8 cellular contexts compared by ENCODE assay signal in the genomic region with DNA sequence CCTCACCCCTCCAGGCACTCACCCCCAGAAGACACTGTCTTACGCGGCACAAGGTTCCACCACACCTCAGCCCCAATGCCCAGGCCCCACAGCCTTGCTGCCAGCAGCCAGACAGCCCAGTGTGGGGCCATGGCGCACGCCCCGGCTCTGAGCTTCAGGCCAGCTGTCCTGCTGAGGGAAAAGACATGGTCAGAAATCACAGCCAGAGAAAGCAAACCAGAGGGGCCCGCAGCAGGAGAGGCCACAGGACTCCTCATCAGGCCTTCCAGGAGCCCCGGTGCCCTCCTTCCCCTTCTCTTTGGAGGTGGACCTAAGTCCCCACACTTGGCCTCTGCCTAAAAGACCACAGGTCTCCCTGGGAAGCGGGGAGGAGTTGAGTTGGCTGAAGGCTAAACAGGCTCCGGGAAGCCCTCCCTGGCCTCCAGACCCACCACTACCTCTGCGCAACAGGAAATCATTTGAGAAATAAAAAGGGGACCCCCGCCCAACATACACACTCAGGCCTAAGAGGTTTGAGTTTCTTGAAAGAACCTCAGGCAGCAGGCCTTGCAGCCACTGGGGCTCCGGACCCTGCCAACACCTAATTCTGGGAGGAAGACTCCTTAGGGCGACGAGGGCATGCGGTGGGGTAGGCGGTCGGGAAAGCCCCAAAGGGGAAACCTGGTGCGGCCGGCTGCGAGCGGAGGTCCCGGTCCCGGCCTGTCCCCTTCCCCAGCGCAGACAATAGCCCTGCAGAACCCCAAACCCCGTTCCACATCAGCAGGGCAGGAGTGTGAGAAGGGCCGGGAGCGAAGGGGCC. TPM values are rescaled to one million over a fixed set of nuclear protein-coding genes. Genes with fewer than 3 reads are reported as not detected.
DNase-seq lines count a peak whose midpoint lies in the region; ATAC-seq and TF ChIP-seq lines count a peak whose summit lies in the region.

No MANE protein-coding gene starts in this region.

- peak overlapping the region; percentile 94 for H3K4me2 ChIP-seq in IMR-90 (ENCODE audit: low read depth, low read length)

- 0 out of 3 replicates have a peak overlapping the region, but pooled peaks have one; percentile 25 for H2BK15ac ChIP-seq in IMR-90 (ENCODE audit: low read depth, low read length)

- no peaks in the 10 kb centered on the region; the same call in 1 of the 2 replicates for H3K9me1 ChIP-seq in IMR-90 (ENCODE audit: insufficient read depth, low read length)

- H3K4me1 ChIP-seq in IMR-90 (ENCODE audit: control insufficient read depth, insufficient read depth, low read length) (peaks cover 7% of the 10 kb centered on the region; the same call in 1 of the 2 replicates), left lung (peaks cover 19 to 68% of the 10 kb centered on the region in 2 donors), suprapubic skin (peaks cover 46% of the 10 kb centered on the region)

- H2AK9ac ChIP-seq in IMR-90 (replicated peaks; ENCODE audit: low read depth, low read length, poor library complexity): peak overlapping the region; percentile 100

- POLR2A ChIA-PET in IMR-90 (lab: Charles Lee; ENCODE audit: unreplicated experiment): interaction anchor here (0.5 to 1.0 kb wide), 3 partner anchors 24 to 550 kb away, joined by 3 read pairs; no protein-coding TSS in a partner anchor

- H3K36me3 ChIP-seq in IMR-90 (ENCODE audit: control insufficient read depth, insufficient read depth, low read length) (peaks cover 43% of the 10 kb centered on the region), left lung (peaks cover 0 to 29% of the 10 kb centered on the region in 2 donors), suprapubic skin (peaks cover 35% of the 10 kb centered on the region)

- peak overlapping the region; percentile 67 for H4K91ac ChIP-seq in IMR-90 (ENCODE audit: insufficient read depth, low read depth, low read length)

- H3K9ac ChIP-seq in IMR-90 (ENCODE audit: low read depth, low read length): peak overlapping the region; percentile 83

- intact Hi-C loops in IMR-90 (cut with micrococcal nuclease): loop anchor here (1.0 kb wide), 2 partner anchors 10 to 92 kb away; a partner anchor contains a TSS
- intact Hi-C loops in left lung (cut with DNase I): no loop called here

- peak overlapping the region; percentile 75 for H3K56ac ChIP-seq in IMR-90 (ENCODE audit: extremely low read depth, insufficient read depth, low read length)

- no peak overlapping the region; the same call in 1 of the 2 replicates for H2BK20ac ChIP-seq in IMR-90 (ENCODE audit: low read depth, low read length)

- peak overlapping the region; percentile 95 for H3K4ac ChIP-seq in IMR-90 (ENCODE audit: low read depth, low read length)

- no TSS peak for BruUV-seq in IMR-90 (replicated peaks; lab: Mats Ljungman, UMichigan)

- peak overlapping the region; percentile 44; the same call in 1 of the 2 replicates for H2BK120ac ChIP-seq in IMR-90 (ENCODE audit: low read depth, low read length)

- H2BK5ac ChIP-seq in IMR-90 (ENCODE audit: low read depth, low read length, poor library complexity, severe bottlenecking): peak overlapping the region; percentile 69

- peak overlapping the region; percentile 36; the same call in 1 of the 2 replicates for H3K18ac ChIP-seq in IMR-90 (ENCODE audit: low read depth, low read length)

- peak overlapping the region; percentile 95 for H3K23ac ChIP-seq in IMR-90 (ENCODE audit: low read depth, low read length)

- H3K4me3 ChIP-seq in IMR-90 (ENCODE audit: insufficient read depth, low read depth, low read length) (peak overlapping the region; percentile 87), left lung (peak overlapping the region; percentile 88 to 96), suprapubic skin (peak overlapping the region; percentile 99)

- TF ChIP-seq POLR2A in GM18505 (IDR thresholded peaks at IDR 0.05; ENCODE audit: borderline replicate concordance, extremely low read depth, insufficient read depth, insufficient read length) (no peak), IMR-90 (IDR thresholded peaks at IDR 0.05; ENCODE audit: low read depth, low read length) (no peak), suprapubic skin (IDR thresholded peaks at IDR 0.05) (no peak)

- TF ChIP-seq CTCF in IMR-90 (conservative IDR thresholded peaks at IDR 0.05; ENCODE audit: low read depth, low read length) (no peak), left lung (IDR thresholded peaks at IDR 0.05) (no peak), suprapubic skin (IDR thresholded peaks at IDR 0.05) (no peak)

- H3K27ac ChIP-seq in IMR-90 (ENCODE audit: insufficient read depth, low read length) (peak overlapping the region; percentile 88), left lung (peak overlapping the region; percentile 89 to 95), suprapubic skin (peak overlapping the region; percentile 98)

- ATAC-seq in GM18505 (IDR thresholded peaks at IDR 0.05; ENCODE audit: unreplicated experiment) (peak; percentile 3), IMR-90 (ENCODE audit: low read depth) (no peak; the same call in none of the 2 replicates), left lung (no peak)

- in situ Hi-C loops in IMR-90 (cut with MboI; ENCODE audit: low sequenced_read_pairs): loop anchor here (25.0 kb wide), 1 partner anchor 244 kb away; a partner anchor contains a TSS

- peak overlapping the region; percentile 94 for H2AK5ac ChIP-seq in IMR-90 (ENCODE audit: low read depth, low read length)

- H4K20me1 ChIP-seq in IMR-90 (ENCODE audit: insufficient read depth, low read length): peaks cover 39% of the 10 kb centered on the region

- CTCF ChIA-PET in IMR-90 (lab: Yijun Ruan, JAX): interaction anchor here (0.9 to 3.6 kb wide), 5 partner anchors 10 to 283 kb away, joined by 3 to 20 read pairs (median 3); a partner anchor contains a TSS

- no peak for TF ChIP-seq EP300 in suprapubic skin (IDR thresholded peaks at IDR 0.05)

- peaks cover 5 to 45% of the 10 kb centered on the region in 2 experiments for H3K79me1 ChIP-seq in IMR-90 (ENCODE audit: low read depth in 1 of 2, low read length in 2 of 2)

- no peaks in the 10 kb centered on the region for H3K9me3 ChIP-seq in IMR-90 (ENCODE audit: control insufficient read depth, insufficient read depth, low read length)
- H3K9me3 ChIP-seq in left lung: no peaks in the 10 kb centered on the region
- H3K9me3 ChIP-seq in suprapubic skin: no peaks in the 10 kb centered on the region

- dilution Hi-C loops in IMR-90 (cut with HindIII; ENCODE audit: low sequenced_read_pairs, unreplicated experiment): no loop called here

- DNase-seq in IMR-90 (no peak), astrocyte of the hippocampus (ENCODE audit: low read depth, low spot score) (peak; percentile 63), left lung (no peak), suprapubic skin (ENCODE audit: low spot score in 2 of 2) (peak in 1 of 2 donors; percentile 63), LoVo (ENCODE audit: low spot score) (no peak), NCI-H748 (lab: John Stamatoyannopoulos, UW; ENCODE audit: unreplicated experiment) (no peak), GM19240 (ENCODE audit: insufficient read length, low spot score) (no peak)

- H3K27me3 ChIP-seq in IMR-90 (ENCODE audit: control insufficient read depth, insufficient read depth, low read length): no peaks in the 10 kb centered on the region
- peaks cover 0 to 69% of the 10 kb centered on the region in 2 donors for H3K27me3 ChIP-seq in left lung
- H3K27me3 ChIP-seq in suprapubic skin: no peaks in the 10 kb centered on the region

- no peak for TF ChIP-seq RAD21 in IMR-90 (IDR thresholded peaks at IDR 0.05; ENCODE audit: low read length)

- 0% methylated on average over 4 of the region's 27 CpGs; no CpG with 5 or more reads in 1 of the 2 experiments for WGBS in IMR-90 (ENCODE audit: extremely low coverage in 2 of 2, insufficient read length in 1 of 2), 2 experiments
- WGBS in suprapubic skin: 16% methylated on average over 10 of the region's 27 CpGs

- peak overlapping the region; percentile 76 to 84 for H4K8ac ChIP-seq in IMR-90 (ENCODE audit: low read depth in 2 of 2, low read length in 2 of 2)

- peak overlapping the region; percentile 7 for H4K5ac ChIP-seq in IMR-90 (ENCODE audit: low read depth, low read length)

- peak overlapping the region; percentile 98 for H2AFZ ChIP-seq in IMR-90 (replicated peaks; ENCODE audit: low read length, poor library complexity)

- H3K14ac ChIP-seq in IMR-90 (replicated peaks; ENCODE audit: low read depth, low read length): peak overlapping the region; percentile 95

TF ChIP-seq in IMR-90, 13 proteins besides CTCF, POLR2A, EP300 and RAD21:
- TF ChIP-seq CEBPB (IDR thresholded peaks at IDR 0.05; ENCODE audit: low read depth, low read length) (no peak), MXI1 (IDR thresholded peaks at IDR 0.05; ENCODE audit: borderline replicate concordance, low read depth, low read length) (peak; percentile 48; the same call in 1 of the 2 replicates)

RNA-seq across cellular contexts. Expression of a gene that starts 1.9 kb away (rescaled TPM):
- total RNA-seq in IMR-90 (2012; rRNA removed) (13.3 and 15.8 TPM in 2 replicates), left lung (10 to 100 TPM; 25.9 to 28.6 TPM), suprapubic skin (10 to 100 TPM; 15.7 to 28.2 (median 23.5) TPM)
- polyA plus RNA-seq in IMR-90 (2012; rRNA removed): 24.3 and 25.5 TPM in 2 replicates
- 15.1 and 22.2 TPM in 2 replicates for polyA plus RNA-seq in IMR-90 (2012; cell fraction: cytosol; rRNA removed)
- 38.1 and 86.4 TPM in 2 replicates for polyA plus RNA-seq in IMR-90 (2012; cell fraction: nucleus; rRNA removed; ENCODE audit: low replicate concordance)

RNA-seq across cellular contexts. Expression of a gene that starts 10.1 kb away (rescaled TPM):
- total RNA-seq in IMR-90 (2012; rRNA removed) (12.5 and 13.6 TPM in 2 replicates), left lung (10 to 100 TPM; 11.8 to 11.9 TPM), suprapubic skin (10 to 100 TPM; 16.1 to 22.1 (median 20.6) TPM)
- 15.9 and 17.0 TPM in 2 replicates for polyA plus RNA-seq in IMR-90 (2012; rRNA removed)
- 13.1 and 24.9 TPM in 2 replicates for polyA plus RNA-seq in IMR-90 (2012; cell fraction: cytosol; rRNA removed)
- 13.0 and 25.7 TPM in 2 replicates for polyA plus RNA-seq in IMR-90 (2012; cell fraction: nucleus; rRNA removed; ENCODE audit: low replicate concordance)

RNA-seq across cellular contexts. Expression of a gene that starts 24.1 kb away (rescaled TPM):
- total RNA-seq in IMR-90 (2012; rRNA removed) (0.54 and 0.83 TPM in 2 replicates), left lung (1 to 10 TPM; 3.0 to 3.3 TPM), suprapubic skin (10 to 100 TPM in 1 of 4 donors, 1 to 10 TPM in 3; 6.1 to 22.3 (median 7.2) TPM)
- 1.5 and 1.6 TPM in 2 replicates for polyA plus RNA-seq in IMR-90 (2012; rRNA removed)
- polyA plus RNA-seq in IMR-90 (2012; cell fraction: cytosol; rRNA removed): 0.19 and 0.77 TPM in 2 replicates
- polyA plus RNA-seq in IMR-90 (2012; cell fraction: nucleus; rRNA removed; ENCODE audit: low replicate concordance): 9.2 and 17.0 TPM in 2 replicates

RNA-seq across cellular contexts. Expression of a gene that starts 51.9 kb away (rescaled TPM):
- total RNA-seq in IMR-90 (2012; rRNA removed): 2.2 and 2.3 TPM in 2 replicates
- polyA plus RNA-seq in IMR-90 (2012; rRNA removed): 6.1 and 6.3 TPM in 2 replicates
- polyA plus RNA-seq in IMR-90 (2012; cell fraction: cytosol; rRNA removed): 4.7 and 6.3 TPM in 2 replicates
- 7.9 and 10.3 TPM in 2 replicates for polyA plus RNA-seq in IMR-90 (2012; cell fraction: nucleus; rRNA removed; ENCODE audit: low replicate concordance)
- 10 to 100 TPM; 24.8 to 29.0 TPM for total RNA-seq in left lung
- total RNA-seq in suprapubic skin: 10 to 100 TPM; 12.6 to 28.3 (median 16.5) TPM
